Comparison of ENCODE assay signal across 11 cellular contexts in the genomic region with DNA sequence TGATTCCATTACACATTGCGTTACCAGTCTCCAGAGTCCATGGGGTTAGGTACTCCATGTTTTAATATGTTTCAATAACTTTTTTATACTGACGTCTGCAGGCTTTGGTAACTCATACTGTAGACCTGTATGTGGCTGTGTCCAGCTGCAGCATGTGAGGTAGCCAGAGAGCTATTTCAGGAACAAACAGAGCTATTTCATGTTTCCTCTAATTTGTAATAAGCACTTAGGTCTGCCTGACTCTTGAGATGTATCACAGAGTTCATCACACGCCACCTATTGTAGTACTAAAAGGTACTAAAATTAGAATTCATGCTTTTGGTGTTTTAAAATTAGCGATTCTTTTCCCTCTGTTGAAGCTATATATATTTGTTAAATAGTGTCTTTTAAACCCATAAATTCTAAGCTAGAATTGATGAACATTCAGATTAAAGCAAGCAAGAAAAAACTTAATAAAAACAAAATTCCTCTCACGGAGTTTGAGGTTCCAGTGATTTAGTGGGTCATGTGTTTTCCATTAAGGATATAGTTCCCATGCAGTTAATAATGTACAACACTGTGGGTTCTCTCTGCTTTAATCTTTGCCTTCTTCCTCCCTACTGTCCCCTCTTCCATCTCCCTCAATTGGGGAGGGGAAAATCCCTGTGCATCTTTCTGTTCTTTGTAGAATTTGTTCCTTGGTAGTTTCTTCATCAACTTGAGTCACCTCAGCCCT. TPM values are rescaled to one million over a fixed set of nuclear protein-coding genes. Genes with fewer than 3 reads are reported as not detected.
A peak's percentile ranks its signal among the peaks of the same experiment; 100 is the strongest.
DNase-seq lines count a peak whose midpoint lies in the region; ATAC-seq, FAIRE-seq and TF ChIP-seq lines count a peak whose summit lies in the region.
"Had no signal": no experiment of that assay in that cellular context is flagged by ENCODE, and none has a peak within 500 bp of the region (broad histone marks: within the 10 kb centered on the region; RNA-seq: fewer than 3 reads in every experiment).

No MANE protein-coding gene starts in this region.

- peak; percentile 22 for DNase-seq in GM20000 (ENCODE audit: low spot score)
- DNase-seq in NOMO-1 treated with dmso at 0.1 percent for 144 hours (lab: John Stamatoyannopoulos, UW; ENCODE audit: unreplicated experiment): peak; percentile 21
- DNase-seq in Right ventricle myocardium superior: no peak
- no peak for DNase-seq in small intestine
- DNase-seq in glomerular visceral epithelial cell (ENCODE audit: extremely low spot score): no peak
- DNase-seq in aorta: no peak
- DNase-seq in NCI-H345 (lab: John Stamatoyannopoulos, UW): no peak
- no peak for DNase-seq in DMS79 treated with DMSO at 0.1 percent for 48 hours (lab: John Stamatoyannopoulos, UW)
- DNase-seq: activated T-cell treated with anti-CD3 and anti-CD28 coated beads, Interleukin-2, amount 50 U/mL, for 1 hour; left cardiac atrium; NCI-H1436 had no signal

- no peak overlapping the region for H3K4me3 ChIP-seq in small intestine (ENCODE audit: low read depth in 1 of 2, low read length in 2 of 2)
- no peak overlapping the region for H3K4me3 ChIP-seq in aorta (ENCODE audit: low read length in 2 of 2)

- H3K27ac ChIP-seq in small intestine (ENCODE audit: low read depth in 1 of 2, low read length in 1 of 2) (peak overlapping the region; percentile 20 to 34), aorta (ENCODE audit: low read depth in 1 of 2, low read length in 2 of 2) (peak overlapping the region in 1 of 2 donors; percentile 71)

- no peak for TF ChIP-seq CTCF in GM20000 (IDR thresholded peaks at IDR 0.05; ENCODE audit: extremely low read depth, missing control alignments)

- no peaks in the 10 kb centered on the region for H3K36me3 ChIP-seq in small intestine (ENCODE audit: control insufficient read depth in 2 of 2, insufficient read depth in 2 of 2, low read length in 2 of 2)
- H3K36me3 ChIP-seq in aorta (ENCODE audit: control insufficient read depth in 1 of 2, insufficient read depth in 2 of 2, low read length in 1 of 2): no peaks in the 10 kb centered on the region

- ATAC-seq in Right ventricle myocardium superior (ENCODE audit: poor library complexity) (peak; percentile 19), aorta (ENCODE audit: low FRiP score) (no peak)

- no peaks in the 10 kb centered on the region for H3K27me3 ChIP-seq in small intestine (ENCODE audit: control insufficient read depth in 2 of 2, insufficient read depth in 2 of 2, low read length in 2 of 2)
- H3K27me3 ChIP-seq in aorta (ENCODE audit: control insufficient read depth in 1 of 2, insufficient read depth in 2 of 2, low read length in 1 of 2): no peaks in the 10 kb centered on the region

- H3K9me3 ChIP-seq in small intestine (ENCODE audit: control insufficient read depth, low read depth): no peaks in the 10 kb centered on the region
- H3K9me3 ChIP-seq in aorta (ENCODE audit: control insufficient read depth, low read length): no peaks in the 10 kb centered on the region

- intact Hi-C loops in Right ventricle myocardium superior (cut with DNase I): no loop called here
- intact Hi-C loops in aorta (cut with DNase I): no loop called here

- FAIRE-seq in small intestine (lab: Jason Lieb, UNC): no peak

- H3K4me1 ChIP-seq in small intestine (ENCODE audit: control insufficient read depth in 2 of 2, insufficient read depth in 1 of 2, low read depth in 1 of 2, low read length in 1 of 2) (peaks cover 2 to 18% of the 10 kb centered on the region in 2 donors), aorta (ENCODE audit: control insufficient read depth in 1 of 2, insufficient read depth in 2 of 2, low read length in 2 of 2) (peaks cover 20 to 24% of the 10 kb centered on the region in 2 donors)

- 77 to 92% (median 85%) methylated on average over 5 of the region's 5 CpGs for WGBS in small intestine, 3 donors
- 52 to 55% methylated on average over 5 of the region's 5 CpGs for WGBS in aorta, 2 donors

RNA-seq across cellular contexts. Expression of gene FOXO3, which starts 37.0 kb away (rescaled TPM):
- total RNA-seq in Right ventricle myocardium superior (32.4 TPM), aorta (10 to 100 TPM; 66.8 to 89.6 TPM)
- polyA plus RNA-seq in small intestine (10 to 100 TPM in 2 of 3 donors, 1 to 10 TPM in 1; 8.7 to 16.8 (median 11.9) TPM), aorta (10 to 100 TPM; 11.0 to 21.4 TPM)

Comparison
In these comparisons a context has a peak if more than half of its experiments do, and no peak if none do; other contexts are left out.
1. DNase-seq: peak in GM20000 (single experiment) and NOMO-1 treated with dmso at 0.1 percent for 144 hours (single experiment); none in Right ventricle myocardium superior (single experiment), small intestine (single experiment), glomerular visceral epithelial cell (single experiment), aorta (0 of 2), NCI-H345 (single experiment) and DMS79 treated with DMSO at 0.1 percent for 48 hours (single experiment).